32 cellular contexts compared by ENCODE assay signal in the genomic region with DNA sequence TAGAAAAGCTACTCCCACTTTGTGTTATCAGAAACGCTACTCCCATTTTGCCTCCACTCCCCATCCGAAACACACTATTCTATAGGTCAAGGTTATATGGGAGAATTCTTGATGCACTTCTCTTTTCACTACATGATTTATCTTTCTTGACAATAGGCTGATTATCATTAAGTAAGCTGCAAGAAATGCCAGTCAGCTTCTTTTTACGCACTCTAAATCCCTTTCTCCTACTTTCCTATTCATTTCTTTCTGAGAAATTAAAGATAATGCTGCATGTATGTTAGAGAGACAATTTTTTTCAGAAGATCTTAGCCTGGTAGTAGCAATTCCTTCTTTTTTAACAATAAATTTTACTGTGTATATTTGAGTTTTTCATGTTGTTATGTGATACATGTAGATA. TPM values are rescaled to one million over a fixed set of nuclear protein-coding genes. Genes with fewer than 3 reads are reported as not detected.
DNase-seq lines count a peak whose midpoint lies in the region; ATAC-seq, FAIRE-seq and TF ChIP-seq lines count a peak whose summit lies in the region.
"Had no signal": no experiment of that assay in that cellular context is flagged by ENCODE, and none has a peak within 500 bp of the region (broad histone marks: within the 10 kb centered on the region; RNA-seq: fewer than 3 reads in every experiment).

No MANE protein-coding gene starts in this region.

- no peaks in the 10 kb centered on the region for H3K9me1 ChIP-seq in K562 (ENCODE audit: control insufficient read depth, insufficient read depth, low read length)

- TF ChIP-seq RAD21 in A549 (conservative IDR thresholded peaks at IDR 0.05 in 1 of 2, IDR thresholded peaks at IDR 0.05 in 1 of 2): no peak
- TF ChIP-seq RAD21 in K562 (CRISPR knock-in tag; conservative IDR thresholded peaks at IDR 0.05 in 1 of 2, IDR thresholded peaks at IDR 0.05 in 1 of 2): no peak

- H3K27ac ChIP-seq in A549 (no peak overlapping the region), K562 (ENCODE audit: extremely low read depth, low read depth, low read length) (no peak overlapping the region), transverse colon (no peak overlapping the region)
- H3K27ac ChIP-seq: 22Rv1; BLaER1; BLaER1 treated with 17β-estradiol and CSF1 and Interleukin-3, amounts not matched to agents 10 nM and 100 nM; C4-2B had no signal

- POLR2A ChIA-PET in A549 (lab: Yijun Ruan, JAX) (no interaction called here), K562 (lab: Yijun Ruan, JAX) (no interaction called here)

- H3K4me3 ChIP-seq in A549 (no peak overlapping the region), K562 (no peak overlapping the region), transverse colon (no peak overlapping the region)
- H3K4me3 ChIP-seq: BLaER1; BLaER1 treated with 17β-estradiol and CSF1 and Interleukin-3, amounts not matched to agents 10 nM and 100 nM had no signal

- TF ChIP-seq EP300 in A549 (IDR thresholded peaks at IDR 0.05): no peak
- no peak for TF ChIP-seq EP300 in K562 (IDR thresholded peaks at IDR 0.05; ENCODE audit: low read length)
- TF ChIP-seq EP300 in transverse colon (IDR thresholded peaks at IDR 0.05; ENCODE audit: low read depth): no peak

- no peak overlapping the region for H3K9ac ChIP-seq in K562 (ENCODE audit: insufficient read depth in 1 of 2, low read depth in 2 of 2, low read length in 2 of 2)
- H3K9ac ChIP-seq: BLaER1; BLaER1 treated with 17β-estradiol and CSF1 and Interleukin-3, amounts not matched to agents 10 nM and 100 nM had no signal

- no peaks in the 10 kb centered on the region for H4K20me1 ChIP-seq in K562 (replicated peaks; ENCODE audit: control insufficient read depth, insufficient read depth, low read length)
- H4K20me1 ChIP-seq: BLaER1; BLaER1 treated with 17β-estradiol and CSF1 and Interleukin-3, amounts not matched to agents 10 nM and 100 nM had no signal

- in situ Hi-C loops in K562 (cut with MboI) (no loop called here), transverse colon (cut with MboI; ENCODE audit: low pct_ligation_motif_present in 1 of 4, low pct_unique_long_range_greater_than_20kb in 1 of 4, low sequenced_read_pairs in 3 of 4) (no loop called here)

- no peak for ATAC-seq in A549
- no peak for ATAC-seq in K562
- ATAC-seq: CD8-positive, alpha-beta T cell had no signal

- TF ChIP-seq CTCF in A549 (IDR thresholded peaks at IDR 0.05): no peak
- TF ChIP-seq CTCF in K562 (IDR thresholded peaks at IDR 0.05 in 2 of 3, conservative IDR thresholded peaks at IDR 0.05 in 1 of 3; ENCODE audit: insufficient read depth in 2 of 3, low read depth in 1 of 3, low read length in 3 of 3): no peak
- no peak for TF ChIP-seq CTCF in transverse colon (IDR thresholded peaks at IDR 0.05)

- intact Hi-C loops in K562 (cut with micrococcal nuclease) (no loop called here), transverse colon (cut with DNase I; ENCODE audit: low total_unique reads) (no loop called here)

- WGBS in A549 (ENCODE audit: missing lambda C conversion rate): 89% methylated on average over 3 of the region's 3 CpGs
- 28% methylated on average over 3 of the region's 3 CpGs for WGBS in K562 (ENCODE audit: insufficient coverage, low coverage, missing lambda C conversion rate)
- 93 to 94% methylated on average over 3 of the region's 3 CpGs for WGBS in transverse colon (ENCODE audit: low coverage in 1 of 2), 2 donors

- FAIRE-seq in A549 (lab: Jason Lieb, UNC) (no peak), HTR-8/SVneo (lab: Jason Lieb, UNC) (peak; percentile 38), K562 (lab: Jason Lieb, UNC) (no peak)
- FAIRE-seq: A204.1, D721Med had no signal

- peak overlapping the region; percentile 71 for H2AFZ ChIP-seq in K562 (ENCODE audit: low read depth, low read length)

- no peak overlapping the region for H3K4me2 ChIP-seq in A549
- 0 out of 2 replicates have a peak overlapping the region, but pooled peaks have one; percentile 6 for H3K4me2 ChIP-seq in K562 (ENCODE audit: insufficient read depth, low read length)
- H3K4me2 ChIP-seq: BLaER1; BLaER1 treated with 17β-estradiol and CSF1 and Interleukin-3, amounts not matched to agents 10 nM and 100 nM had no signal

- no peaks in the 10 kb centered on the region for H3K79me2 ChIP-seq in K562 (ENCODE audit: control insufficient read depth, insufficient read depth, low read length)

- DNase-seq in A549 (ENCODE audit: low read depth in 1 of 2, low spot score in 1 of 2) (no peak), HTR-8/SVneo (ENCODE audit: insufficient read length, low spot score) (no peak), K562 (ENCODE audit: extremely low read depth in 1 of 4, low spot score in 3 of 4) (no peak), NCI-H128 (lab: John Stamatoyannopoulos, UW; ENCODE audit: unreplicated experiment) (no peak), mucosa of gallbladder (ENCODE audit: low spot score) (no peak), transverse colon (no peak)
- DNase-seq: 8988T; ACHN; AML-193; BE2C; C1 segment of cervical spinal cord; Caco-2; Calu3; CD4-positive, alpha-beta memory T cell; CD4-positive, alpha-beta T cell; CD4-positive, CD25-positive, alpha-beta regulatory T cell; CD8-positive, alpha-beta memory T cell; CD8-positive, alpha-beta T cell; COR-L47; DMS 273 treated with DMSO at 0.1 percent for 48 hours; DMS153; DMS53; DMS79; DMS79 treated with DMSO at 0.1 percent for 48 hours; DND-41; EL had no signal

- H3K9me3 ChIP-seq in A549: peaks cover 5% of the 10 kb centered on the region; the same call in 1 of the 3 replicates
- H3K9me3 ChIP-seq in K562 (replicated peaks; ENCODE audit: control insufficient read depth, insufficient read depth, low read depth, low read length): no peaks in the 10 kb centered on the region
- H3K9me3 ChIP-seq in transverse colon: no peaks in the 10 kb centered on the region
- H3K9me3 ChIP-seq: BE2C, Caco-2 had no signal

- TF ChIP-seq POLR2A in A549 (IDR thresholded peaks at IDR 0.05; ENCODE audit: low read length): no peak
- TF ChIP-seq POLR2A in K562 (conservative IDR thresholded peaks at IDR 0.05): no peak
- no peak for TF ChIP-seq POLR2A in transverse colon (IDR thresholded peaks at IDR 0.05)

- H3K27me3 ChIP-seq in K562 (ENCODE audit: control insufficient read depth in 2 of 2, insufficient read depth in 2 of 2, low read length in 2 of 2) (no peaks in the 10 kb centered on the region), transverse colon (no peaks in the 10 kb centered on the region)
- H3K27me3 ChIP-seq: BE2C; BLaER1; BLaER1 treated with 17β-estradiol and CSF1 and Interleukin-3, amounts not matched to agents 10 nM and 100 nM had no signal

- H3K4me1 ChIP-seq in A549 (peaks cover 6% of the 10 kb centered on the region; the same call in 1 of the 3 replicates), K562 (replicated peaks in 1 of 2; ENCODE audit: control insufficient read depth in 2 of 2, insufficient read depth in 2 of 2, low read length in 2 of 2) (peaks cover 5 to 21% of the 10 kb centered on the region in 2 experiments; a peak in 3 of 5 replicates), transverse colon (no peaks in the 10 kb centered on the region)
- H3K4me1 ChIP-seq: BE2C, Caco-2 had no signal

- BruUV-seq in K562 (replicated peaks; lab: Mats Ljungman, UMichigan): no TSS peak

- H3K36me3 ChIP-seq in K562 (ENCODE audit: control insufficient read depth, insufficient read depth, low read length): no peaks in the 10 kb centered on the region
- no peaks in the 10 kb centered on the region for H3K36me3 ChIP-seq in transverse colon
- H3K36me3 ChIP-seq: BE2C; BLaER1; BLaER1 treated with 17β-estradiol and CSF1 and Interleukin-3, amounts not matched to agents 10 nM and 100 nM had no signal

- CTCF ChIA-PET in A549 (lab: Yijun Ruan, JAX): no interaction called here
- CTCF ChIA-PET in K562 (lab: Yijun Ruan, JAX; ENCODE audit: low intra/inter-chr PET ratio): no interaction called here

TF ChIP-seq in A549, 52 proteins besides CTCF, POLR2A, EP300 and RAD21 (continues in another document):
- no peak for TF ChIP-seq CHD2 (IDR thresholded peaks at IDR 0.05; ENCODE audit: low read length, partially characterized antibody)
- TF ChIP-seq FOXS1 (CRISPR knock-in tag; IDR thresholded peaks at IDR 0.05): no peak
- TF ChIP-seq HOXB13 (CRISPR knock-in tag; IDR thresholded peaks at IDR 0.05; ENCODE audit: low read depth): no peak
- no peak for TF ChIP-seq HEYL (CRISPR knock-in tag; IDR thresholded peaks at IDR 0.05)
- peak; percentile 3 for TF ChIP-seq MAFK (IDR thresholded peaks at IDR 0.05; ENCODE audit: partially characterized antibody)

TF ChIP-seq in K562, 482 proteins besides CTCF, POLR2A, EP300 and RAD21 (continues in another document):
- no peak for TF ChIP-seq CHD4 (IDR thresholded peaks at IDR 0.05; ENCODE audit: insufficient read depth, insufficient replicate concordance, low read depth, low read length, poor library complexity, severe bottlenecking)

RNA-seq across cellular contexts. Expression of a gene that starts 41.0 kb away (rescaled TPM):
- polyA plus RNA-seq in A549 (2011; rRNA removed) (38.1 and 48.1 TPM in 2 replicates), A549 (2017; fragmentation: RNase III; extraction: RNeasy Plus Mini Kit Qiagen cat#74134 plus additional on column Dnase treatment) (25.2 to 26.0 TPM (median 25.6 TPM) in 3 replicates), K562 (2011; rRNA removed) (27.3 and 31.1 TPM in 2 replicates), K562 (2014; fragmentation: Illumina TruSeq; extraction: Trizol) (24.0 and 30.1 TPM in 2 replicates), K562 (2014; fragmentation: Nextera tagmentation; extraction: Ambion mirVana) (10 to 100 TPM; 10.1 to 11.3 TPM), K562 (2014; rRNA removed) (20.9 and 23.7 TPM in 2 replicates)
- 13.4 and 15.5 TPM in 2 replicates for polyA plus RNA-seq in A549 (2012; cell fraction: cytosol; rRNA removed)
- polyA plus RNA-seq in A549 (2012; cell fraction: nucleus; rRNA removed): 4.8 and 6.1 TPM in 2 replicates
- polyA minus RNA-seq in A549 (2011; rRNA and poly(A)+ RNA removed): 36.2 and 38.4 TPM in 2 replicates
- 24.0 and 53.4 TPM in 2 replicates for total RNA-seq in K562 (2011; cell fraction: chromatin; rRNA removed; ENCODE audit: low replicate concordance)
- 11.8 and 13.6 TPM in 2 replicates for total RNA-seq in K562 (2011; cell fraction: nucleolus; rRNA removed)
- total RNA-seq in K562 (2011; cell fraction: nucleoplasm; rRNA removed): 19.7 and 26.5 TPM in 2 replicates
- total RNA-seq in K562 (2014; rRNA removed) (21.4 and 26.3 TPM in 2 replicates), K562 (2014; rRNA removed; fragmentation: Illumina TruSeq; extraction: Trizol) (29.5 and 38.1 TPM in 2 replicates), K562 (2015; rRNA removed; fragmentation: Illumina TruSeq; extraction: Trizol) (23.8 and 27.4 TPM in 2 replicates), K562 (2021) (23.9 and 24.3 TPM in 2 replicates), mucosa of gallbladder (27.5 TPM), transverse colon (10 to 100 TPM in 3 of 4 donors, 1 to 10 TPM in 1; 8.4 to 37.8 (median 35.5) TPM)
- 7.4 and 11.7 TPM in 2 replicates for polyA plus RNA-seq in K562 (2011; cell fraction: cytosol; rRNA removed)
- polyA plus RNA-seq in K562 (2011; cell fraction: nucleus; rRNA removed): 10.4 and 13.7 TPM in 2 replicates
- 22.1 and 24.8 TPM in 2 replicates for polyA plus RNA-seq in K562 (2012)
- 51.1 and 51.5 TPM in 2 replicates for polyA minus RNA-seq in K562 (2011; rRNA and poly(A)+ RNA removed)
- 21.2 and 22.4 TPM in 2 replicates for polyA minus RNA-seq in K562 (2011; cell fraction: cytosol; rRNA and poly(A)+ RNA removed)
- 35.7 and 63.1 TPM in 2 replicates for polyA minus RNA-seq in K562 (2011; cell fraction: nucleus; rRNA and poly(A)+ RNA removed)
